ENCODE assay signal across 25 cellular contexts in genomic region chr13:94395889-94396288, GRCh38.
"Had no signal": no experiment of that assay in that cellular context is flagged by ENCODE, and none has a peak within 500 bp of the region (broad histone marks: within the 10 kb centered on the region; RNA-seq: fewer than 3 reads in every experiment).

No MANE protein-coding gene starts in this region.

- H3K27me3 ChIP-seq: adrenal gland, ascending aorta, brain microvascular endothelial cell, foreskin keratinocyte, hepatocyte, neutrophil, ovary, right lobe of liver, upper lobe of left lung had no signal

- H3K4me2 ChIP-seq: hepatocyte had no signal

- H3K4me3 ChIP-seq: adrenal gland, ascending aorta, hepatocyte, ovary, psoas muscle, right lobe of liver, thoracic aorta, upper lobe of left lung had no signal

- H3K36me3 ChIP-seq: adrenal gland, brain microvascular endothelial cell, neutrophil, ovary, right lobe of liver, thoracic aorta, upper lobe of left lung had no signal

- H3K9me3 ChIP-seq: adrenal gland, ascending aorta, neutrophil, ovary, psoas muscle, right lobe of liver, thoracic aorta, upper lobe of left lung had no signal

- H3K27ac Mint-ChIP-seq: activated CD4-positive, alpha-beta T cell treated with anti-CD3 and anti-CD28 coated beads, Interleukin-2, amount 10 ng/mL, durations not matched to agents 7 days and 5 days; activated CD8-positive, alpha-beta T cell treated with anti-CD3 and anti-CD28 coated beads, Interleukin-2, amount 10 ng/mL, durations not matched to agents 7 days and 5 days; activated naive CD8-positive, alpha-beta T cell; natural killer cell treated with Interleukin-12 subunit alpha and Interleukin-12 subunit beta and Interleukin-15 and Interleukin-18, amount 100 ng/mL, for 72 hours had no signal

- ATAC-seq: activated CD8-positive, alpha-beta T cell treated with anti-CD3 and anti-CD28 coated beads, Interleukin-2, amount 10 ng/mL, durations not matched to agents 7 days and 5 days; foreskin keratinocyte; natural killer cell treated with Interleukin-12 subunit alpha and Interleukin-12 subunit beta and Interleukin-15 and Interleukin-18, amount 100 ng/mL, for 72 hours; psoas muscle; right lobe of liver had no signal

- DNase-seq: activated CD4-positive, alpha-beta T cell treated with anti-CD3 and anti-CD28 coated beads, Interleukin-2, amount 10 ng/mL, durations not matched to agents 7 days and 5 days; activated CD4-positive, CD25-positive, alpha-beta regulatory T cell treated with anti-CD3 and anti-CD28 coated beads, Interleukin-2, amount 50 U/mL, for 72 hours; activated CD8-positive, alpha-beta T cell treated with anti-CD3 and anti-CD28 coated beads, Interleukin-2, amount 10 ng/mL, durations not matched to agents 7 days and 5 days; activated T-cell treated with anti-CD3 and anti-CD28 coated beads, Interleukin-2, amount 50 U/mL, for 1 hour; adrenal gland; brain microvascular endothelial cell; effector memory CD4-positive, alpha-beta T cell; foreskin keratinocyte; kidney glomerular epithelial cell; midbrain; ovary; psoas muscle; right lobe of liver; small intestine; stimulated activated CD4-positive, alpha-beta T cell treated with anti-CD3 and anti-CD28 coated beads, Interleukin-2, amount 100 ng/mL, for 24 hours; stimulated activated naive CD4-positive, alpha-beta T cell; upper lobe of left lung had no signal

- H3K4me1 Mint-ChIP-seq: activated CD4-positive, alpha-beta T cell treated with anti-CD3 and anti-CD28 coated beads, Interleukin-2, amount 10 ng/mL, durations not matched to agents 7 days and 5 days; central memory CD8-positive, alpha-beta T cell had no signal

- H3K9me3 Mint-ChIP-seq: central memory CD8-positive, alpha-beta T cell; natural killer cell treated with Interleukin-12 subunit alpha and Interleukin-12 subunit beta and Interleukin-15 and Interleukin-18, amount 100 ng/mL, for 72 hours had no signal

- H3K27me3 Mint-ChIP-seq: activated naive CD8-positive, alpha-beta T cell had no signal

- H3K36me3 Mint-ChIP-seq: activated naive CD8-positive, alpha-beta T cell; natural killer cell treated with Interleukin-12 subunit alpha and Interleukin-12 subunit beta and Interleukin-15 and Interleukin-18, amount 100 ng/mL, for 72 hours had no signal

- H3K27ac ChIP-seq: adrenal gland, ascending aorta, brain microvascular endothelial cell, foreskin keratinocyte, hepatocyte, neutrophil, ovary, psoas muscle, right lobe of liver, thoracic aorta, upper lobe of left lung, VCaP had no signal

- H3K4me3 Mint-ChIP-seq: activated CD4-positive, alpha-beta T cell treated with anti-CD3 and anti-CD28 coated beads, Interleukin-2, amount 10 ng/mL, durations not matched to agents 7 days and 5 days; activated CD8-positive, alpha-beta T cell treated with anti-CD3 and anti-CD28 coated beads, Interleukin-2, amount 10 ng/mL, durations not matched to agents 7 days and 5 days; activated naive CD8-positive, alpha-beta T cell; central memory CD8-positive, alpha-beta T cell; natural killer cell treated with Interleukin-12 subunit alpha and Interleukin-12 subunit beta and Interleukin-15 and Interleukin-18, amount 100 ng/mL, for 72 hours had no signal

- H3K4me1 ChIP-seq: adrenal gland, ascending aorta, foreskin keratinocyte, psoas muscle, upper lobe of left lung had no signal
